Comparison of ENCODE assay signal across 24 cellular contexts in the genomic region with DNA sequence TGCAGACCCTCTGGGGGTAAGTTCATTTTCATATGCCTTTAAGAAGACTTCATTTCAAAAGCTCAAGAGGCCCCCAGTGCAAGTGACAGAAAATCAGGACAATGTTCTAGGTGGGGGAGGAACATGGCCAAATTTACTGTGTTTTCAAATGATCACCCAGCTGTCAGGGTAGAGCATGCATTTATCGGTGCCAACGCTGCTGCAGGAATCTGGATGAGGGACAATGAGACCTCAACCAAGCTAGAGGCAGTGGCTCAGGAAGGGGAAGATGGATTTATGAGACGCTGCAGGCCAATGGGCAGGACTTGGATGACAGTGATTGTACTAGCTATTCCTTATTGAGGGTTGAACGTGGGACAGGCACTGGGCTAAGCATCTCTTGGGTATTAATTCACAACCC.
"Had no signal": no experiment of that assay in that cellular context is flagged by ENCODE, and none has a peak within 500 bp of the region (broad histone marks: within the 10 kb centered on the region; RNA-seq: fewer than 3 reads in every experiment).

No MANE protein-coding gene starts in this region.

- H3K36me3 Mint-ChIP-seq: naive thymus-derived CD8-positive, alpha-beta T cell; natural killer cell treated with Interleukin-12 subunit alpha and Interleukin-12 subunit beta and Interleukin-15 and Interleukin-18, amount 100 ng/mL, for 72 hours; stimulated activated effector memory CD8-positive, alpha-beta T cell treated with anti-CD3 and anti-CD28 coated beads, Interleukin-12 subunit alpha, Interleukin-12 subunit beta, amount 100 ng/mL, for 72 hours; stimulated activated naive B cell treated with anti-CD40 and anti-IgM and Interleukin-4, amounts not matched to agents 10 μg/mL and 1 μg/mL and 100 μg/mL, for 72 hours; type B pancreatic cell had no signal

- DNase-seq: naive thymus-derived CD8-positive, alpha-beta T cell; nephron progenitor cell; nucleus accumbens; pancreas; retina; right lobe of liver; sigmoid colon; small intestine; stimulated activated CD4-positive, alpha-beta T cell treated with anti-CD3 and anti-CD28 coated beads, Interleukin-15, amount 100 ng/mL, for 24 hours; stimulated activated CD4-positive, alpha-beta T cell treated with anti-CD3 and anti-CD28 coated beads, Interleukin-2, amount 100 ng/mL, for 24 hours; stimulated activated CD4-positive, alpha-beta T cell treated with anti-CD3 and anti-CD28 coated beads, Interleukin-2, amount 100 ng/mL, for 48 hours; stimulated activated CD4-positive, alpha-beta T cell treated with anti-CD3 and anti-CD28 coated beads, Interleukin-4, amount 100 ng/mL, for 24 hours; stimulated activated naive B cell treated with anti-CD40 and anti-IgM and Interleukin-4, amounts not matched to agents 10 μg/mL and 1 μg/mL and 100 μg/mL, for 72 hours; stimulated activated naive CD4-positive, alpha-beta T cell treated with Interleukin-2 at 50 U/mL for 16 hours; stomach; tibial artery; transverse colon; upper lobe of right lung; uterus had no signal

- H3K9me3 Mint-ChIP-seq: nephron progenitor cell, neural crest cell, type B pancreatic cell had no signal

- H3K27ac Mint-ChIP-seq: naive thymus-derived CD8-positive, alpha-beta T cell; natural killer cell treated with Interleukin-12 subunit alpha and Interleukin-12 subunit beta and Interleukin-15 and Interleukin-18, amount 100 ng/mL, for 72 hours; nephron progenitor cell; stimulated activated effector memory CD8-positive, alpha-beta T cell treated with anti-CD3 and anti-CD28 coated beads, Interleukin-12 subunit alpha, Interleukin-12 subunit beta, amount 100 ng/mL, for 72 hours; stimulated activated naive B cell treated with anti-CD40 and anti-IgM and Interleukin-4, amounts not matched to agents 10 μg/mL and 1 μg/mL and 100 μg/mL, for 72 hours; stimulated activated naive CD8-positive, alpha-beta T cell treated with anti-CD3 and anti-CD28 coated beads, Interleukin-15, Interleukin-2, amounts not matched to agents 100 ng/mL and 50 ng/mL, for 24 hours; type B pancreatic cell had no signal

- H3K4me1 Mint-ChIP-seq: naive thymus-derived CD8-positive, alpha-beta T cell; neural crest cell; stimulated activated effector memory CD8-positive, alpha-beta T cell treated with anti-CD3 and anti-CD28 coated beads, Interleukin-12 subunit alpha, Interleukin-12 subunit beta, amount 100 ng/mL, for 72 hours; stimulated activated naive B cell treated with anti-CD40 and anti-IgM and Interleukin-4, amounts not matched to agents 10 μg/mL and 1 μg/mL and 100 μg/mL, for 72 hours had no signal

- H3K4me3 Mint-ChIP-seq: naive thymus-derived CD8-positive, alpha-beta T cell; natural killer cell treated with Interleukin-12 subunit alpha and Interleukin-12 subunit beta and Interleukin-15 and Interleukin-18, amount 100 ng/mL, for 72 hours; nephron progenitor cell; neural crest cell; stimulated activated effector memory CD8-positive, alpha-beta T cell treated with anti-CD3 and anti-CD28 coated beads, Interleukin-12 subunit alpha, Interleukin-12 subunit beta, amount 100 ng/mL, for 72 hours; stimulated activated naive B cell treated with anti-CD40 and anti-IgM and Interleukin-4, amounts not matched to agents 10 μg/mL and 1 μg/mL and 100 μg/mL, for 72 hours; stimulated activated naive CD8-positive, alpha-beta T cell treated with anti-CD3 and anti-CD28 coated beads, Interleukin-15, Interleukin-2, amounts not matched to agents 100 ng/mL and 50 ng/mL, for 24 hours; type B pancreatic cell had no signal

- H3K27me3 Mint-ChIP-seq: natural killer cell treated with Interleukin-12 subunit alpha and Interleukin-12 subunit beta and Interleukin-15 and Interleukin-18, amount 100 ng/mL, for 72 hours; stimulated activated naive B cell treated with anti-CD40 and anti-IgM and Interleukin-4, amounts not matched to agents 10 μg/mL and 1 μg/mL and 100 μg/mL, for 72 hours; stimulated activated naive CD8-positive, alpha-beta T cell treated with anti-CD3 and anti-CD28 coated beads, Interleukin-15, Interleukin-2, amounts not matched to agents 100 ng/mL and 50 ng/mL, for 24 hours; type B pancreatic cell had no signal

- ATAC-seq: naive thymus-derived CD8-positive, alpha-beta T cell; natural killer cell treated with Interleukin-12 subunit alpha and Interleukin-12 subunit beta and Interleukin-15 and Interleukin-18, amount 100 ng/mL, for 72 hours; pancreas; right lobe of liver; stimulated activated effector memory CD8-positive, alpha-beta T cell treated with anti-CD3 and anti-CD28 coated beads, Interleukin-12 subunit alpha, Interleukin-12 subunit beta, amount 100 ng/mL, for 72 hours; stimulated activated naive B cell treated with anti-CD40 and anti-IgM and Interleukin-4, amounts not matched to agents 10 μg/mL and 1 μg/mL and 100 μg/mL, for 72 hours; upper lobe of right lung had no signal
